1 cellular context compared by ENCODE assay signal in genomic region chr2:95351080-95351915, GRCh38.
TF ChIP-seq lines count a peak whose summit lies in the region.

No MANE protein-coding gene starts in this region.

TF ChIP-seq in HepG2, 621 proteins besides CTCF, POLR2A, EP300 and RAD21 (continued from another document):
- no peak for TF ChIP-seq MNT (IDR thresholded peaks at IDR 0.05)
- no peak for TF ChIP-seq ZBTB8A (CRISPR knock-in tag; IDR thresholded peaks at IDR 0.05; ENCODE audit: borderline replicate concordance, low read depth)
- no peak for TF ChIP-seq AFF4 (CRISPR knock-in tag; IDR thresholded peaks at IDR 0.05)
- no peak for TF ChIP-seq GATAD2A (CRISPR knock-in tag; IDR thresholded peaks at IDR 0.05)
- no peak for TF ChIP-seq SPEN (CRISPR knock-in tag; IDR thresholded peaks at IDR 0.05; ENCODE audit: low read depth)
- TF ChIP-seq BHLHE40 (IDR thresholded peaks at IDR 0.05; ENCODE audit: low read length) = no peak
- no peak for TF ChIP-seq ZNF614 (CRISPR knock-in tag; IDR thresholded peaks at IDR 0.05; ENCODE audit: borderline replicate concordance)
- TF ChIP-seq ARID2 (CRISPR knock-in tag; IDR thresholded peaks at IDR 0.05; ENCODE audit: borderline replicate concordance) = no peak
- TF ChIP-seq ZNF503 (CRISPR knock-in tag; IDR thresholded peaks at IDR 0.05) = no peak
- no peak for TF ChIP-seq ZNF883 (CRISPR knock-in tag; IDR thresholded peaks at IDR 0.05; ENCODE audit: not compliant biosample characterization)
- no peak for TF ChIP-seq TRAFD1 (CRISPR knock-in tag; IDR thresholded peaks at IDR 0.05; ENCODE audit: borderline replicate concordance)
- no peak for TF ChIP-seq ZNF274 (CRISPR knock-in tag; IDR thresholded peaks at IDR 0.05)
- TF ChIP-seq ZNF784 (CRISPR knock-in tag; IDR thresholded peaks at IDR 0.05; ENCODE audit: borderline replicate concordance) = no peak
- no peak for TF ChIP-seq SP4 (CRISPR knock-in tag; IDR thresholded peaks at IDR 0.05)
TF ChIP-seq in HepG2: peak in this region for 0.
